In the genomic region with DNA sequence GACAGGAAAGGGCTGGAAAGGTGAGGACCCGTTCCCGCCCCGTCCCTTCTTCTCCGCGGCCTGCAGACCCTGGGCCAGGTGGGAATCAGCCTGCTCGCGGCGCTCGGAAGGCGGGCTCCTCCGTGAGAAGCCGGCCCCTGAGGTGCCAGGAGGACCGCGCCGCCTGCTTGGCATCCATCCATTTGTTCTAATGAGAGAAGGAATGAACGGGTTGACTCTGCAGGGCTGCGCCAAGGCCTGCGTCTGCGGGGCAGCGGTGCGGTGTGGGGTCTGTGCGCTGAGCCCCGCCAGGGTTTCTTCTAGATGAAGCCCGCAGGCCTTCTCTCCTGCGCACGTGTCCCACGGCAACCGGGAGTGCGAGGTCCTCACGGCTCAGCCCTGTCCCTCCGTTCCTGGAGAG, we compare ENCODE assay signal across 14 cellular contexts. TPM values are rescaled to one million over a fixed set of nuclear protein-coding genes. Genes with fewer than 3 reads are reported as not detected.
DNase-seq lines count a peak whose midpoint lies in the region; ATAC-seq and TF ChIP-seq lines count a peak whose summit lies in the region.
"Had no signal": no experiment of that assay in that cellular context is flagged by ENCODE, and none has a peak within 500 bp of the region (broad histone marks: within the 10 kb centered on the region; RNA-seq: fewer than 3 reads in every experiment).

No MANE protein-coding gene starts in this region.

- no peak overlapping the region for H3K4me2 ChIP-seq in IMR-90 (ENCODE audit: low read depth, low read length)
- H3K4me2 ChIP-seq: BLaER1 treated with 17β-estradiol and CSF1 and Interleukin-3, amounts not matched to agents 10 nM and 100 nM had no signal

- intact Hi-C loops in IMR-90 (cut with micrococcal nuclease) (no loop called here), sciatic nerve (cut with DNase I) (no loop called here)

- H3K9ac ChIP-seq in IMR-90 (ENCODE audit: low read depth, low read length) = no peak overlapping the region
- H3K9ac ChIP-seq: BLaER1 treated with 17β-estradiol and CSF1 and Interleukin-3, amounts not matched to agents 10 nM and 100 nM had no signal

- H3K27me3 ChIP-seq in IMR-90 (ENCODE audit: control insufficient read depth, insufficient read depth, low read length) = no peaks in the 10 kb centered on the region
- H3K27me3 ChIP-seq: BLaER1 treated with 17β-estradiol and CSF1 and Interleukin-3, amounts not matched to agents 10 nM and 100 nM had no signal

- H3K36me3 Mint-ChIP-seq in WTC11 = peaks cover 24% of the 10 kb centered on the region
- H3K36me3 Mint-ChIP-seq: CD8-positive, alpha-beta T cell had no signal

- H3K9me3 ChIP-seq in IMR-90 (ENCODE audit: control insufficient read depth, insufficient read depth, low read length) = no peaks in the 10 kb centered on the region

- H4K5ac ChIP-seq in IMR-90 (ENCODE audit: low read depth, low read length) = no peak overlapping the region

- no peak overlapping the region for H3K18ac ChIP-seq in IMR-90 (ENCODE audit: low read depth, low read length)

- H3K4me3 ChIP-seq in IMR-90 (ENCODE audit: insufficient read depth, low read depth, low read length) (no peak overlapping the region), coronary artery (no peak overlapping the region)
- H3K4me3 ChIP-seq: BLaER1 treated with 17β-estradiol and CSF1 and Interleukin-3, amounts not matched to agents 10 nM and 100 nM had no signal

- no peak overlapping the region for H2AFZ ChIP-seq in IMR-90 (replicated peaks; ENCODE audit: low read length, poor library complexity)

- no peak overlapping the region for H2BK20ac ChIP-seq in IMR-90 (ENCODE audit: low read depth, low read length)

- no peak overlapping the region; the same call in 1 of the 2 replicates for H2AK5ac ChIP-seq in IMR-90 (ENCODE audit: low read depth, low read length)

- no peak overlapping the region for H2BK15ac ChIP-seq in IMR-90 (ENCODE audit: low read depth, low read length)

- no peak for TF ChIP-seq CTCF in IMR-90 (conservative IDR thresholded peaks at IDR 0.05; ENCODE audit: low read depth, low read length)
- TF ChIP-seq CTCF in coronary artery (IDR thresholded peaks at IDR 0.05) = no peak
- TF ChIP-seq CTCF in WTC11 (IDR thresholded peaks at IDR 0.05) = no peak

- no peak overlapping the region for H3K14ac ChIP-seq in IMR-90 (replicated peaks; ENCODE audit: low read depth, low read length)

- no peak overlapping the region for H2BK5ac ChIP-seq in IMR-90 (ENCODE audit: low read depth, low read length, poor library complexity, severe bottlenecking)

- no peak overlapping the region for H4K91ac ChIP-seq in IMR-90 (ENCODE audit: insufficient read depth, low read depth, low read length)

- dilution Hi-C loops in IMR-90 (cut with HindIII; ENCODE audit: low sequenced_read_pairs, unreplicated experiment) = no loop called here

- H3K4me1 Mint-ChIP-seq in WTC11 = peaks cover 7% of the 10 kb centered on the region

- no peak overlapping the region for H4K8ac ChIP-seq in IMR-90 (ENCODE audit: low read depth in 2 of 2, low read length in 2 of 2)

- H3K79me1 ChIP-seq in IMR-90 (ENCODE audit: low read depth in 1 of 2, low read length in 2 of 2) = no peaks in the 10 kb centered on the region

- peaks cover 7% of the 10 kb centered on the region; the same call in 1 of the 2 replicates for H3K9me1 ChIP-seq in IMR-90 (ENCODE audit: insufficient read depth, low read length)

- CTCF ChIA-PET in IMR-90 (lab: Yijun Ruan, JAX) (no interaction called here), WTC11 (lab: Charles Lee) (no interaction called here)

- peaks cover 10% of the 10 kb centered on the region for H3K4me1 ChIP-seq in IMR-90 (ENCODE audit: control insufficient read depth, insufficient read depth, low read length)

- DNase-seq in IMR-90 (no peak), coronary artery (ENCODE audit: low spot score) (peak; percentile 61), mesenteric fat pad (ENCODE audit: low spot score) (peak; percentile 88), sciatic nerve (ENCODE audit: low spot score) (peak; percentile 57), WTC11 (ENCODE audit: low spot score) (no peak)
- DNase-seq in activated CD4-positive, alpha-beta T cell treated with anti-CD3 and anti-CD28 coated beads, Interleukin-2, amount 50 U/mL, for 48 hours = no peak
- DNase-seq: DMS53, H9, KG1, MV-4-11, NCI-H1694 treated with DMSO at 0.1 percent for 48 hours had no signal

- no peak overlapping the region for H3K27ac ChIP-seq in IMR-90 (ENCODE audit: insufficient read depth, low read length)
- no peak overlapping the region for H3K27ac ChIP-seq in coronary artery
- H3K27ac ChIP-seq: BLaER1 treated with 17β-estradiol and CSF1 and Interleukin-3, amounts not matched to agents 10 nM and 100 nM had no signal

- ATAC-seq in IMR-90 (ENCODE audit: low read depth) (no peak), sciatic nerve (no peak), WTC11 (no peak), HG02981 (IDR thresholded peaks at IDR 0.05; ENCODE audit: unreplicated experiment) (no peak)
- ATAC-seq: CD8-positive, alpha-beta T cell had no signal

- H4K20me1 ChIP-seq in IMR-90 (ENCODE audit: insufficient read depth, low read length) = no peaks in the 10 kb centered on the region
- H4K20me1 ChIP-seq: BLaER1 treated with 17β-estradiol and CSF1 and Interleukin-3, amounts not matched to agents 10 nM and 100 nM had no signal

- H3K4me3 Mint-ChIP-seq in WTC11 = no peak overlapping the region
- H3K4me3 Mint-ChIP-seq: CD8-positive, alpha-beta T cell; H9 had no signal

- H3K9me3 Mint-ChIP-seq in WTC11 = peaks cover 40% of the 10 kb centered on the region
- H3K9me3 Mint-ChIP-seq: CD8-positive, alpha-beta T cell had no signal

- H3K36me3 ChIP-seq in IMR-90 (ENCODE audit: control insufficient read depth, insufficient read depth, low read length) = no peaks in the 10 kb centered on the region
- H3K36me3 ChIP-seq: BLaER1 treated with 17β-estradiol and CSF1 and Interleukin-3, amounts not matched to agents 10 nM and 100 nM had no signal

- H3K4ac ChIP-seq in IMR-90 (ENCODE audit: low read depth, low read length) = no peak overlapping the region; the same call in 1 of the 2 replicates

- in situ Hi-C loops in IMR-90 (cut with MboI; ENCODE audit: low sequenced_read_pairs) = no loop called here

- no peaks in the 10 kb centered on the region for H3K27me3 Mint-ChIP-seq in WTC11 (ENCODE audit: low read depth)

- 99% methylated on average over 11 of the region's 31 CpGs; no CpG with 5 or more reads in 1 of the 2 experiments for WGBS in IMR-90 (ENCODE audit: extremely low coverage in 2 of 2, insufficient read length in 1 of 2), 2 experiments

- no peak for TF ChIP-seq POLR2A in IMR-90 (IDR thresholded peaks at IDR 0.05; ENCODE audit: low read depth, low read length)

- POLR2A ChIA-PET in IMR-90 (lab: Charles Lee; ENCODE audit: unreplicated experiment) = no interaction called here
- POLR2A ChIA-PET in WTC11 (lab: Charles Lee) = no interaction called here

- H2AK9ac ChIP-seq in IMR-90 (replicated peaks; ENCODE audit: low read depth, low read length, poor library complexity) = peak overlapping the region; percentile 17

- TF ChIP-seq RAD21 in IMR-90 (IDR thresholded peaks at IDR 0.05; ENCODE audit: low read length) = no peak

- no peak overlapping the region for H3K23ac ChIP-seq in IMR-90 (ENCODE audit: low read depth, low read length)

- no peak overlapping the region for H3K56ac ChIP-seq in IMR-90 (ENCODE audit: extremely low read depth, insufficient read depth, low read length)

- no TSS peak for BruUV-seq in IMR-90 (replicated peaks; lab: Mats Ljungman, UMichigan)

- H3K27ac Mint-ChIP-seq in WTC11 = no peak overlapping the region
- H3K27ac Mint-ChIP-seq: CD8-positive, alpha-beta T cell had no signal

- no peak overlapping the region for H2BK120ac ChIP-seq in IMR-90 (ENCODE audit: low read depth, low read length)

TF ChIP-seq in IMR-90, 13 proteins besides CTCF, POLR2A, EP300 and RAD21:
- no peak for TF ChIP-seq RCOR1 (IDR thresholded peaks at IDR 0.05; ENCODE audit: insufficient replicate concordance, low read length)
- no peak for TF ChIP-seq MAFK (IDR thresholded peaks at IDR 0.05; ENCODE audit: low read depth, low read length)

TF ChIP-seq in WTC11, 78 proteins besides CTCF, POLR2A, EP300 and RAD21:
- TF ChIP-seq RORB (CRISPR knock-in tag; IDR thresholded peaks at IDR 0.05) (no peak), CREB1 (CRISPR knock-in tag; IDR thresholded peaks at IDR 0.05) (no peak)
- TF ChIP-seq, protein P1, sequence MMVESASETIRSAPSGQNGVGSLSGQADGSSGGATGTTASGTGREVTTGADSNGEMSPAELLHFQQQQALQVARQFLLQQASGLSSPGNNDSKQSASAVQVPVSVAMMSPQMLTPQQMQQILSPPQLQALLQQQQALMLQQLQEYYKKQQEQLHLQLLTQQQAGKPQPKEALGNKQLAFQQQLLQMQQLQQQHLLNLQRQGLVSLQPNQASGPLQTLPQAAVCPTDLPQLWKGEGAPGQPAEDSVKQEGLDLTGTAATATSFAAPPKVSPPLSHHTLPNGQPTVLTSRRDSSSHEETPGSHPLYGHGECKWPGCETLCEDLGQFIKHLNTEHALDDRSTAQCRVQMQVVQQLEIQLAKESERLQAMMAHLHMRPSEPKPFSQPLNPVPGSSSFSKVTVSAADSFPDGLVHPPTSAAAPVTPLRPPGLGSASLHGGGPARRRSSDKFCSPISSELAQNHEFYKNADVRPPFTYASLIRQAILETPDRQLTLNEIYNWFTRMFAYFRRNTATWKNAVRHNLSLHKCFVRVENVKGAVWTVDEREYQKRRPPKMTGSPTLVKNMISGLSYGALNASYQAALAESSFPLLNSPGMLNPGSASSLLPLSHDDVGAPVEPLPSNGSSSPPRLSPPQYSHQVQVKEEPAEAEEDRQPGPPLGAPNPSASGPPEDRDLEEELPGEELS (CRISPR knock-in tag; IDR thresholded peaks at IDR 0.05) = no peak
- TF ChIP-seq, protein P2, sequence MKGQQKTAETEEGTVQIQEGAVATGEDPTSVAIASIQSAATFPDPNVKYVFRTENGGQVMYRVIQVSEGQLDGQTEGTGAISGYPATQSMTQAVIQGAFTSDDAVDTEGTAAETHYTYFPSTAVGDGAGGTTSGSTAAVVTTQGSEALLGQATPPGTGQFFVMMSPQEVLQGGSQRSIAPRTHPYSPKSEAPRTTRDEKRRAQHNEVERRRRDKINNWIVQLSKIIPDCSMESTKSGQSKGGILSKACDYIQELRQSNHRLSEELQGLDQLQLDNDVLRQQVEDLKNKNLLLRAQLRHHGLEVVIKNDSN (CRISPR knock-in tag; IDR thresholded peaks at IDR 0.05) = no peak

RNA-seq across cellular contexts. Expression of a gene that starts 27.6 kb away (rescaled TPM):
- total RNA-seq in IMR-90 (2012; rRNA removed) = 29.7 and 29.9 TPM in 2 replicates
- 36.9 and 39.7 TPM in 2 replicates for polyA plus RNA-seq in IMR-90 (2012; rRNA removed)
- 22.1 and 48.3 TPM in 2 replicates for polyA plus RNA-seq in IMR-90 (2012; cell fraction: cytosol; rRNA removed)
- 21.0 and 34.4 TPM in 2 replicates for polyA plus RNA-seq in IMR-90 (2012; cell fraction: nucleus; rRNA removed; ENCODE audit: low replicate concordance)
- 38.4 TPM for total RNA-seq in mesenteric fat pad
- 27.2 TPM for total RNA-seq in sciatic nerve
- total RNA-seq in WTC11 (2021) = 50.3 to 55.5 TPM (median 55.1 TPM) in 3 replicates

Comparison
In these comparisons a context has a peak if more than half of its experiments do, and no peak if none do; other contexts are left out.
1. DNase-seq: peak in coronary artery (single experiment), mesenteric fat pad (single experiment) and sciatic nerve (single experiment); none in IMR-90 (single experiment), WTC11 (single experiment) and activated CD4-positive, alpha-beta T cell treated with anti-CD3 and anti-CD28 coated beads, Interleukin-2, amount 50 U/mL, for 48 hours (0 of 2).